7 cellular contexts compared by ENCODE assay signal in the genomic region with DNA sequence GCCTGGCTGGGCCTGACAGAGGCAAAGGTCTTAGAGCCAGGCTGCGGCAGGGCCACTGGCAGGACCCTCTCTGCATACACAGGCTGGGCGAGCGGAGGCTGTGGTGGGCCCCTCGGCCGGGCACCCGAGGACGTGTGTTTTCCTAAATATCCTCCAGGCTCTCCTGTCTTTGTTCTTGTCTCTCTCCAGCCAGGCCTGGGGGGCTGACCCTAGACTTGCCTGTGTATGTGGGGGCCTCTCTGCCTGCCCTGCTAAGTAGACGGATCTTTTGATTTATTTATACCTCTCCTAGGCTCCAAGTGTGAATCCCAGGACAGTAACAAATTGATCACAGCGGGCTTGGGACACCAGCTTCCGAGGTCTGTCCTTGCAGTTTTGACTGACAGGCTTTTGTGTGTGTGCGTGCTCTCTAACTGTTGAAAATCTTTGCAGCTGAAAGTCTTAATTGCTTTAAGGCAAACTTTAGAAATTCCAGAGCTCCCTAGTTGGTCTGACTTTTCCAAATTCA. TPM values are rescaled to one million over a fixed set of nuclear protein-coding genes. Genes with fewer than 3 reads are reported as not detected.
DNase-seq lines count a peak whose midpoint lies in the region; ATAC-seq and TF ChIP-seq lines count a peak whose summit lies in the region.

No MANE protein-coding gene starts in this region.

- peaks cover 31% of the 10 kb centered on the region for H3K36me3 Mint-ChIP-seq in activated B cell treated with CpG ODN at 0.5 μM for 24 hours (ENCODE audit: low read depth)

- H3K4me3 Mint-ChIP-seq in activated B cell treated with CpG ODN at 0.5 μM for 24 hours: peak overlapping the region; percentile 96

- peak overlapping the region; percentile 94 for H3K4me3 ChIP-seq in HFF-Myc (replicated peaks; ENCODE audit: low read depth, low read length)
- peak overlapping the region; percentile 70 to 77 for H3K4me3 ChIP-seq in right atrium auricular region
- peak overlapping the region; percentile 95 for H3K4me3 ChIP-seq in skeletal muscle satellite cell (ENCODE audit: low read length)

- peak overlapping the region; percentile 89 for H3K4me2 ChIP-seq in skeletal muscle satellite cell (ENCODE audit: low read length)

- no peaks in the 10 kb centered on the region for H3K27me3 Mint-ChIP-seq in activated B cell treated with CpG ODN at 0.5 μM for 24 hours

- H3K4me1 Mint-ChIP-seq in activated B cell treated with CpG ODN at 0.5 μM for 24 hours: peaks cover 88% of the 10 kb centered on the region

- peak overlapping the region; percentile 81 to 84 for H3K27ac ChIP-seq in right atrium auricular region

- no peaks in the 10 kb centered on the region for H3K9me3 Mint-ChIP-seq in activated B cell treated with CpG ODN at 0.5 μM for 24 hours

- H3K27me3 ChIP-seq in right atrium auricular region: no peaks in the 10 kb centered on the region
- no peaks in the 10 kb centered on the region for H3K27me3 ChIP-seq in skeletal muscle satellite cell (ENCODE audit: control insufficient read depth, insufficient read depth, low read length)

- POLR2A ChIA-PET in activated B cell treated with CpG ODN at 0.5 μM for 24 hours (lab: Charles Lee): interaction anchor here (0.6 to 3.7 kb wide), 10 partner anchors 17 to 67 kb away, joined by 3 to 32 read pairs (median 4); no protein-coding TSS in a partner anchor

- CTCF ChIA-PET in activated B cell treated with CpG ODN at 0.5 μM for 24 hours (lab: Charles Lee): interaction anchor here (1.0 to 1.6 kb wide), 3 partner anchors 32 to 62 kb away, joined by 3 to 8 read pairs (median 4); no protein-coding TSS in a partner anchor

- TF ChIP-seq CTCF in HFF-Myc (IDR thresholded peaks at IDR 0.05; ENCODE audit: low read depth, low read length, missing control alignments): no peak
- no peak for TF ChIP-seq CTCF in activated B cell treated with CpG ODN at 0.5 μM for 24 hours (IDR thresholded peaks at IDR 0.05)
- TF ChIP-seq CTCF in right atrium auricular region (IDR thresholded peaks at IDR 0.05): no peak

- no peak for ATAC-seq in activated B cell treated with CpG ODN at 0.5 μM for 24 hours (ENCODE audit: low read depth)

- intact Hi-C loops in activated B cell treated with CpG ODN at 0.5 μM for 24 hours (cut with micrococcal nuclease): loop anchor here (1.0 kb wide), 2 partner anchors 8 to 41 kb away; no protein-coding TSS in a partner anchor

- H3K27ac Mint-ChIP-seq in activated B cell treated with CpG ODN at 0.5 μM for 24 hours: peak overlapping the region; percentile 94

- peak overlapping the region; percentile 98 for H3K9ac ChIP-seq in skeletal muscle satellite cell (ENCODE audit: low read depth, low read length)

- H3K9me3 ChIP-seq in right atrium auricular region (no peaks in the 10 kb centered on the region), skeletal muscle satellite cell (replicated peaks; ENCODE audit: low read length) (no peaks in the 10 kb centered on the region)

- H3K4me1 ChIP-seq in right atrium auricular region: peaks cover 0 to 56% of the 10 kb centered on the region in 2 donors
- peaks cover 60% of the 10 kb centered on the region for H3K4me1 ChIP-seq in skeletal muscle satellite cell (ENCODE audit: control insufficient read depth, insufficient read depth, low read length)

- no peak for DNase-seq in HFF-Myc (ENCODE audit: extremely low read depth, low read depth)
- no peak for DNase-seq in activated B cell treated with CpG ODN at 0.5 μM for 24 hours
- no peak for DNase-seq in right atrium auricular region (ENCODE audit: low spot score)
- DNase-seq in occipital lobe (lab: John Stamatoyannopoulos, UW): no peak
- no peak for DNase-seq in NCI-H446 treated with DMSO at 0.1 percent for 48 hours (lab: John Stamatoyannopoulos, UW)
- no peak for DNase-seq in AG08396 (ENCODE audit: low spot score)

- H3K36me3 ChIP-seq in right atrium auricular region: no peaks in the 10 kb centered on the region
- peaks cover 24% of the 10 kb centered on the region for H3K36me3 ChIP-seq in skeletal muscle satellite cell (ENCODE audit: insufficient read depth, low read length)

RNA-seq across cellular contexts. Expression of a gene that starts 1.1 kb away (rescaled TPM):
- total RNA-seq in activated B cell treated with CpG ODN at 0.5 μM for 24 hours (110 and 115 TPM in 2 replicates), right atrium auricular region (1 to 10 TPM; 9.2 to 9.7 TPM), occipital lobe (26.2 TPM)
- 21.0 and 27.1 TPM in 2 replicates for total RNA-seq in skeletal muscle satellite cell (2012; rRNA removed)
